ENCODE assay signal across 8 cellular contexts in genomic region chr14:26163761-26164160, GRCh38.
DNase-seq lines count a peak whose midpoint lies in the region; TF ChIP-seq lines count a peak whose summit lies in the region.

No MANE protein-coding gene starts in this region.

- H3K27ac ChIP-seq in KMS-11 = no peak overlapping the region
- H3K27ac ChIP-seq in SJCRH30 = no peak overlapping the region

- H3K9me3 ChIP-seq in SJCRH30 (replicated peaks) = no peaks in the 10 kb centered on the region

- no peak overlapping the region for H3K4me3 ChIP-seq in KMS-11 (IDR thresholded peaks at IDR 0.05; ENCODE audit: insufficient read depth, low read depth, low read length)
- no peak overlapping the region for H3K4me3 ChIP-seq in SJCRH30

- H3K36me3 ChIP-seq in KMS-11 (ENCODE audit: insufficient read depth) = no peaks in the 10 kb centered on the region
- H3K36me3 ChIP-seq in SJCRH30 = no peaks in the 10 kb centered on the region

- H3K4me1 ChIP-seq in KMS-11 (ENCODE audit: low read depth, poor library complexity, severe bottlenecking) = no peaks in the 10 kb centered on the region
- no peaks in the 10 kb centered on the region for H3K4me1 ChIP-seq in SJCRH30

- DNase-seq in AG08395 (ENCODE audit: low spot score) (peak; percentile 4), SJCRH30 (peak; percentile 11 to 51), iPS DF 19.7 (ENCODE audit: low read depth, low spot score) (peak; percentile 35), SKM-1 (lab: John Stamatoyannopoulos, UW; ENCODE audit: unreplicated experiment) (no peak), occipital lobe (lab: John Stamatoyannopoulos, UW) (no peak), NCI-H1436 (lab: John Stamatoyannopoulos, UW) (no peak)
- no peak for DNase-seq in stimulated activated CD4-positive, alpha-beta T cell treated with anti-CD3 and anti-CD28 coated beads, Interleukin-2, amount 100 ng/mL, for 48 hours

- H3K9ac ChIP-seq in KMS-11 = no peak overlapping the region

- no peaks in the 10 kb centered on the region for H3K79me2 ChIP-seq in KMS-11 (ENCODE audit: insufficient read depth, low read depth)

- no peak overlapping the region for H3K4me2 ChIP-seq in KMS-11

- peak; percentile 31; the same call in 1 of the 2 replicates for TF ChIP-seq CTCF in KMS-11 (conservative IDR thresholded peaks at IDR 0.05; ENCODE audit: low read depth, low read length)

- H4K20me1 ChIP-seq in KMS-11 (ENCODE audit: insufficient read depth) = no peaks in the 10 kb centered on the region

- H2AFZ ChIP-seq in KMS-11 (ENCODE audit: low read depth) = no peak overlapping the region

- H3K27me3 ChIP-seq in KMS-11 (ENCODE audit: insufficient read depth, low read depth) = no peaks in the 10 kb centered on the region
- peaks cover 3% of the 10 kb centered on the region; the same call in 1 of the 2 replicates for H3K27me3 ChIP-seq in SJCRH30

Comparison
In these comparisons a context has a peak if more than half of its experiments do, and no peak if none do; other contexts are left out.
1. DNase-seq: peak in AG08395 (single experiment), SJCRH30 (2 of 2) and iPS DF 19.7 (single experiment); none in SKM-1 (single experiment), occipital lobe (single experiment), stimulated activated CD4-positive, alpha-beta T cell treated with anti-CD3 and anti-CD28 coated beads, Interleukin-2, amount 100 ng/mL, for 48 hours (0 of 2) and NCI-H1436 (single experiment).